In the genomic region with DNA sequence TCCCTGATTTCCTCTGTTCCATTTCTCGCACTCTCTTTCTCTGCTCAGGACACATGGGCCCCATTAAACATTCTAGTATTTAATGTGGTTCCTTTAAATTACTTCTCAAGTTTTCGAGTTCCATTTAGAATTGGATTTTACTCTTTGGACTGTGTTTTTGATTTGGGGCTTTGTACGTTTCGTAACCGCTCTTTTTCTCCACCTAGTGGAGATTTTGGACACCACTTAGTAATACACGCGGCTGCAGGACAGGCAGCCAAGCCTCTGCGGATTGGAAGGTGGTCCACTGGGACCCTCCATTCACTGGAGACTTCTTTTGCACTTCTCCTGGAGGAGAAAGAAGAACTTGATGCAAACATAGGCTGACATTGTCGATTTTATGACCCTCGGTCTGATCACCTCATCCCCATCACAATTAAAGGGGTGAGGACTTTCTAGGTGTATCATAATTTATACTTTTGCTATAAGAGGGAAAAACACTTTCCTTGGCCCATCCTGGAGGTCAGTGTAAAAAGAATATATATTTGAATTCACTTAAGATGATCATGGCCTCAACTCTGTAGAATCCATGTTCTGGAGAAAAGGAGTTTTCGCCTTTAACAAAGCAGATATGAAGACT, we compare ENCODE assay signal across 7 cellular contexts.
DNase-seq lines count a peak whose midpoint lies in the region; TF ChIP-seq lines count a peak whose summit lies in the region.

No MANE protein-coding gene starts in this region.

- TF ChIP-seq CTCF in VCaP (conservative IDR thresholded peaks at IDR 0.05) = peak; percentile 79

- H3K9ac ChIP-seq in HUES6 (ENCODE audit: low read length) = peak overlapping the region; percentile 14

- H3K4me1 ChIP-seq in HUES6 (ENCODE audit: control insufficient read depth, insufficient read depth, low read length) = peaks cover 11% of the 10 kb centered on the region

- DNase-seq in EH (ENCODE audit: low read depth) (peak; percentile 50), glomerular endothelial cell (ENCODE audit: extremely low read depth, low read depth, low spot score) (peak; percentile 25), putamen (ENCODE audit: low spot score) (peak; percentile 7), SW480 (ENCODE audit: low spot score) (no peak), GF-D8 (lab: John Stamatoyannopoulos, UW) (no peak)

- no peak overlapping the region for H3K27ac ChIP-seq in HUES6 (ENCODE audit: low read depth, low read length)
- H3K27ac ChIP-seq in VCaP = no peak overlapping the region

- peaks cover 62% of the 10 kb centered on the region for H3K27me3 ChIP-seq in HUES6 (ENCODE audit: control insufficient read depth, insufficient read depth, low read length)

- H3K4me3 ChIP-seq in HUES6 (ENCODE audit: low read depth, low read length) = peak overlapping the region; percentile 60

- H3K9me3 ChIP-seq in HUES6 (ENCODE audit: control insufficient read depth, insufficient read depth, low read depth, low read length) = no peaks in the 10 kb centered on the region

- no peaks in the 10 kb centered on the region for H3K36me3 ChIP-seq in HUES6 (ENCODE audit: control insufficient read depth, insufficient read depth, low read length)

Comparison
In these comparisons a context has a peak if more than half of its experiments do, and no peak if none do; other contexts are left out.
1. DNase-seq: peak in EH (single experiment), glomerular endothelial cell (single experiment) and putamen (single experiment); none in SW480 (single experiment) and GF-D8 (single experiment).